Comparison of ENCODE assay signal across 10 cellular contexts in the genomic region with DNA sequence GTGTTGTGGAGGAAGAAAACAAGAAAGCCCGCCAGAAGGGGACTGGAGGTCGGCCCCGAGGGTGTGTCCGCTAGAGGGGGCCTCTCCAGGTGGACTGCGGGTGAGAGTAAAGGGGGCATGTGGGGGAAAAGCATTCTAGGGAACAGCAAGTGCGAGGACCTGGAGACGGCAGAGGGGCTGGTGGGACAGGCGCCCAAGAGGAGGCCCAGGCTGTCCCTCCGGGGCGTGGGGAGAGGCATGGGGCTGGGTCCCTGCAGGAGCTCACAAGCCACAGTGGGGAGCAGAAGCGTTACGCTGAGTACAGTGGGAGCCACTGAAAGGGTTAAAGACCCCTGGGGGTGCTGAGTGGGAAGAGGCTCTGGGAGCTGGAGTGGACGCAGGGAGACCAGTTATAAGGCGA. TPM values are rescaled to one million over a fixed set of nuclear protein-coding genes. Genes with fewer than 3 reads are reported as not detected.
DNase-seq lines count a peak whose midpoint lies in the region; ATAC-seq, FAIRE-seq and TF ChIP-seq lines count a peak whose summit lies in the region.
"Had no signal": no experiment of that assay in that cellular context is flagged by ENCODE, and none has a peak within 500 bp of the region (broad histone marks: within the 10 kb centered on the region; RNA-seq: fewer than 3 reads in every experiment).

No MANE protein-coding gene starts in this region.

- TF ChIP-seq CTCF in CD14-positive monocyte (IDR thresholded peaks at IDR 0.05) (no peak), Peyer's patch (IDR thresholded peaks at IDR 0.05) (no peak), pancreas (IDR thresholded peaks at IDR 0.05) (no peak), brain microvascular endothelial cell (IDR thresholded peaks at IDR 0.05; ENCODE audit: low read depth, low read length, missing control alignments) (no peak)

- no peak for TF ChIP-seq POLR2A in Peyer's patch (IDR thresholded peaks at IDR 0.05)

- H3K27me3 ChIP-seq in Peyer's patch, result no peaks in the 10 kb centered on the region
- H3K27me3 ChIP-seq in right cardiac atrium (ENCODE audit: control insufficient read depth, insufficient read depth), result no peaks in the 10 kb centered on the region
- no peaks in the 10 kb centered on the region for H3K27me3 ChIP-seq in pancreas
- no peaks in the 10 kb centered on the region for H3K27me3 ChIP-seq in brain microvascular endothelial cell (replicated peaks)
- H3K27me3 ChIP-seq in GM23248 (replicated peaks; ENCODE audit: insufficient read depth), result no peaks in the 10 kb centered on the region

- peaks cover 15% of the 10 kb centered on the region; the same call in 1 of the 2 replicates for H3F3A ChIP-seq in GM23248 (ENCODE audit: insufficient read depth)

- peaks cover 56% of the 10 kb centered on the region for H3K4me1 Mint-ChIP-seq in CD14-positive monocyte

- in situ Hi-C loops in brain microvascular endothelial cell (cut with HindIII; ENCODE audit: low pct_ligation_motif_present, low sequenced_read_pairs) (loop anchor here (10.0 kb wide), 1 partner anchor 227 kb away; no protein-coding TSS in a partner anchor), GM23248 (cut with MboI) (no loop called here)

- H3K36me3 Mint-ChIP-seq in CD14-positive monocyte, result peaks cover 39 to 41% of the 10 kb centered on the region in 2 donors

- no peak for FAIRE-seq in pancreas (lab: Jason Lieb, UNC)
- FAIRE-seq: colon had no signal

- no peaks in the 10 kb centered on the region for H3K36me3 ChIP-seq in Peyer's patch
- H3K36me3 ChIP-seq in pancreas, result peaks cover 0 to 2% (median 0%) of the 10 kb centered on the region in 3 donors
- H3K36me3 ChIP-seq in brain microvascular endothelial cell (replicated peaks), result no peaks in the 10 kb centered on the region
- no peaks in the 10 kb centered on the region for H3K36me3 ChIP-seq in GM23248 (ENCODE audit: low read depth)

- 87% methylated on average over 14 of the region's 14 CpGs for WGBS in right cardiac atrium
- WGBS in pancreas, 2 donors, result 90 to 93% methylated on average over 14 of the region's 14 CpGs
- WGBS in GM23248 (ENCODE audit: low coverage in 1 of 2, low lambda C conversion rate in 2 of 2, missing lambda C conversion rate in 2 of 2), 2 experiments, result 78 to 79% methylated on average over 13 to 14 of the region's 14 CpGs

- peaks cover 2 to 28% (median 11%) of the 10 kb centered on the region in 3 donors for H3K27me3 Mint-ChIP-seq in CD14-positive monocyte (ENCODE audit: low read depth in 3 of 3)

- H3K79me2 ChIP-seq in GM23248 (ENCODE audit: insufficient read depth), result no peaks in the 10 kb centered on the region

- ATAC-seq in right cardiac atrium, result no peak
- no peak for ATAC-seq in pancreas

- no peak overlapping the region for H3K9ac ChIP-seq in GM23248

- no peak for DNase-seq in CD14-positive monocyte (ENCODE audit: low spot score)
- no peak for DNase-seq in Peyer's patch
- DNase-seq in right cardiac atrium, result peak in 1 of 3 donors; percentile 67
- peak in 2 of 6 donors; percentile 59 to 63 for DNase-seq in pancreas
- DNase-seq in iPS-NIHi11 (ENCODE audit: low spot score), result no peak
- no peak for DNase-seq in brain microvascular endothelial cell
- DNase-seq in putamen (ENCODE audit: low spot score), result no peak
- DNase-seq in GM23248, result no peak

- H3K27ac ChIP-seq in Peyer's patch (peak overlapping the region in 3 of 4 donors; percentile 76 to 100 (median 93)), right cardiac atrium (ENCODE audit: low read length) (peak overlapping the region; percentile 100), pancreas (peak overlapping the region; percentile 92 to 97 (median 94)), brain microvascular endothelial cell (no peak overlapping the region), GM23248 (no peak overlapping the region)
- H3K27ac ChIP-seq: HL-60 had no signal

- peak overlapping the region in 1 of 4 donors; percentile 90 for H3K4me3 ChIP-seq in Peyer's patch
- H3K4me3 ChIP-seq in right cardiac atrium (ENCODE audit: low read length), result no peak overlapping the region
- H3K4me3 ChIP-seq in pancreas, result peak overlapping the region in 1 of 4 donors; percentile 42
- H3K4me3 ChIP-seq in brain microvascular endothelial cell (ENCODE audit: low read depth, low read length), result no peak overlapping the region
- no peak overlapping the region for H3K4me3 ChIP-seq in GM23248

- peaks cover 0 to 17% (median 2%) of the 10 kb centered on the region in 4 donors for H3K4me1 ChIP-seq in Peyer's patch
- H3K4me1 ChIP-seq in right cardiac atrium (ENCODE audit: control insufficient read depth, insufficient read depth, low read length), result peaks cover 16% of the 10 kb centered on the region
- H3K4me1 ChIP-seq in pancreas, result peaks cover 39 to 51% (median 40%) of the 10 kb centered on the region in 3 donors
- H3K4me1 ChIP-seq in GM23248 (ENCODE audit: insufficient read depth), result peaks cover 9% of the 10 kb centered on the region

- no peaks in the 10 kb centered on the region for H3K9me2 ChIP-seq in GM23248 (ENCODE audit: insufficient read depth)

- peak overlapping the region; percentile 71 to 95 for H3K4me3 Mint-ChIP-seq in CD14-positive monocyte

- no peak overlapping the region for H2AFZ ChIP-seq in GM23248

- H3K4me2 ChIP-seq in GM23248 (ENCODE audit: unreplicated experiment), result no peak overlapping the region

- H4K20me1 ChIP-seq in GM23248 (ENCODE audit: insufficient read depth), result no peaks in the 10 kb centered on the region

- no peaks in the 10 kb centered on the region for H3K9me3 ChIP-seq in Peyer's patch
- no peaks in the 10 kb centered on the region for H3K9me3 ChIP-seq in right cardiac atrium (ENCODE audit: control insufficient read depth, low read length)
- no peaks in the 10 kb centered on the region for H3K9me3 ChIP-seq in pancreas
- H3K9me3 ChIP-seq in GM23248 (ENCODE audit: low read depth), result no peaks in the 10 kb centered on the region

- peak overlapping the region in 5 of 7 donors; percentile 23 to 99 (median 50) for H3K27ac Mint-ChIP-seq in CD14-positive monocyte

- intact Hi-C loops in CD14-positive monocyte (cut with micrococcal nuclease) (loop anchor here (10.0 kb wide), 2 partner anchors 227 to 487 kb away; a partner anchor contains a TSS), right cardiac atrium (cut with DNase I) (loop anchor here in 3 of 4 donors (5.0 to 10.0 kb wide), 3 partner anchors 39 to 227 kb away; no protein-coding TSS in a partner anchor), pancreas (cut with DNase I) (no loop called here)

- peaks cover 0 to 2% (median 0%) of the 10 kb centered on the region in 7 donors for H3K9me3 Mint-ChIP-seq in CD14-positive monocyte

RNA-seq across cellular contexts. Expression of a gene that starts 1.6 kb away (rescaled TPM):
- polyA plus RNA-seq in CD14-positive monocyte, result 10 to 100 TPM; 21.0 to 25.3 TPM
- 10 to 100 TPM in 2 of 4 donors, 1 to 10 TPM in 2; 4.0 to 17.3 (median 11.5) TPM for total RNA-seq in Peyer's patch
- total RNA-seq in right cardiac atrium, result 10 to 100 TPM; 24.0 to 42.4 (median 26.2) TPM
- polyA plus RNA-seq in right cardiac atrium, result 9.8 TPM
- 10 to 100 TPM; 17.3 to 41.2 (median 27.0) TPM for total RNA-seq in pancreas
- 10 to 100 TPM in 1 of 2 donors, 1 to 10 TPM in 1; 6.4 to 16.4 TPM for polyA plus RNA-seq in pancreas
- total RNA-seq in GM23248 (2014; rRNA removed; shearing (Covaris generic)), result 5.8 and 6.6 TPM in 2 replicates
- 4.8 and 4.9 TPM in 2 replicates for polyA plus RNA-seq in GM23248 (2016; fragmentation: Nextera tagmentation; extraction: Ambion mirVana)

RNA-seq across cellular contexts. Expression of a gene that starts 38.5 kb away (rescaled TPM):
- polyA plus RNA-seq in CD14-positive monocyte, result not detected
- total RNA-seq in Peyer's patch, result 1 to 10 TPM in 3 of 4 donors, not detected in 1; 1.3 to 5.8 (median 1.6) TPM
- 10 to 100 TPM in 1 of 4 donors, 1 to 10 TPM in 3; 4.9 to 13.3 (median 7.2) TPM for total RNA-seq in right cardiac atrium
- polyA plus RNA-seq in right cardiac atrium, result 6.7 TPM
- total RNA-seq in pancreas, result 10 to 100 TPM; 19.4 to 27.9 (median 21.7) TPM
- polyA plus RNA-seq in pancreas, result 10 to 100 TPM; 18.9 to 51.3 TPM
- 6.1 and 7.1 TPM in 2 replicates for total RNA-seq in GM23248 (2014; rRNA removed; shearing (Covaris generic))
- 2.8 and 3.1 TPM in 2 replicates for polyA plus RNA-seq in GM23248 (2016; fragmentation: Nextera tagmentation; extraction: Ambion mirVana)

Comparison
In these comparisons a context has a peak if more than half of its experiments do, and no peak if none do; other contexts are left out.
1. H3K27ac ChIP-seq: peak in Peyer's patch (3 of 4), right cardiac atrium (single experiment) and pancreas (4 of 4); none in brain microvascular endothelial cell (single experiment) and GM23248 (single experiment).
2. intact Hi-C loops: an anchor here in CD14-positive monocyte (10.0 kb wide) and right cardiac atrium (5.0 to 10.0 kb wide); none called in pancreas.